10 cellular contexts compared by ENCODE assay signal in the genomic region with DNA sequence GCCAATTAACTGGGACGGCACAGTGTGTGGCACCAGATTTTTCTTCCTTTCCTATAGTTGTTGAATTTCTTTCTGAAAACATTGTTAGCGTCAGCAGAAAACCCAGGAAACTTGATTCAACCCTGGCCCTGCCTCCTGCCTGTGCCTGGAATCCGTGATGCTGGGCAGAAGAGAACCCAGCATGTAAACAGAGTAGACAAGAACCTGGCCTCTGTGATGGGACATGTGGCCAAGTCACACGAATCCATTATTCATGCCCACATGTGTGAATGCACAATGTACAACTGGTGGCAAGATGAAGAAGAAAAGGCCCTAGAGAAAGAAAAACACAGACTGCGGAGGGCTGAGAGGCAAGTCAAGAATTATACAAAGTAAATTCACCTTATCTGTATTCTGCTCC.
"Had no signal": no experiment of that assay in that cellular context is flagged by ENCODE, and none has a peak within 500 bp of the region (broad histone marks: within the 10 kb centered on the region; RNA-seq: fewer than 3 reads in every experiment).

No MANE protein-coding gene starts in this region.

- H3K36me3 ChIP-seq: HAP-1 had no signal

- H3K27ac Mint-ChIP-seq: HFFc6, IgD-negative memory B cell had no signal

- FAIRE-seq: HepG2 had no signal

- H3K36me3 Mint-ChIP-seq: IgD-negative memory B cell had no signal

- H2AFZ ChIP-seq: GM23248 had no signal

- H3K4me3 ChIP-seq: GM23248, HAP-1 had no signal

- H3K9me3 ChIP-seq: HAP-1 had no signal

- H3K9me3 Mint-ChIP-seq: HFFc6, IgD-negative memory B cell had no signal

- DNase-seq: GM23248, GOT3, H7, HFFc6, KBM-7 had no signal

- H3K9ac ChIP-seq: GM23248 had no signal

- H3K27ac ChIP-seq: GM23248, HL-60 had no signal

- H3K4me3 Mint-ChIP-seq: HFFc6, IgD-negative memory B cell had no signal

- ATAC-seq: HCT116, HepG2 had no signal
